In the genomic region with DNA sequence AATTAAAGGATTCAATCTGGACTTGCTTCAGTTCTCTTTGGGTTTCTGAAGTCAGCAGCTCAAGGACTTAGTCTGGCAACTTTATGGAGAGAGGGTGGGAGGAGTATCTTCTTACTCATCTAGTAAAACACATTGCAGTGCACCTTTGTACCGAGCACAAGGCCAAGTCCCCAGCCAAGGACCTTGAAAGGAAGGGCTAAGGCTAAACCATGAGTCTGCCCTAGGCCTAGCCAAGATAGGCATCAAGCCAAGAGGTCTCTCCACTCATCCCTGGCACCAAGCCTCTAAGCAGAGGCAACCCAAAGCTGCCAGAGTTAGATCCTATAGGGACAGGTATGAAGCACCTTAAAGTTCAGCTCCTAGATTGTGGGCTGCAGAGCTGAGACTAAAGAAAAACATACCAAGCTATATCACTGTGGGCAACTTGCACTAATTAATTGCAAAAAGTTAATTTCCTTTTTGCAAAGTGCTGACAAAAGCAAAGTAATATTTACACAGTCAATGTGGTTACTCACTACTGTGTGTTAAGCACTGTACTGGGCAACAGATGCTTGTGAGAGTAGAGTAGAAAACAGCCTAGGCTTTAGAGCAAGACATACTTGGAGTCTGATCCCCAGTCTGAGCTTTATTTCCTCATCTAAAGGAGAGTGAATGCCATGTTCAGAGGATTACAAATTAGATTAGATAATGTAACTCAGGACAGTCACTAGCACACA, we compare ENCODE assay signal across 11 cellular contexts. TPM values are rescaled to one million over a fixed set of nuclear protein-coding genes. Genes with fewer than 3 reads are reported as not detected.
DNase-seq lines count a peak whose midpoint lies in the region; ATAC-seq and TF ChIP-seq lines count a peak whose summit lies in the region.
"Had no signal": no experiment of that assay in that cellular context is flagged by ENCODE, and none has a peak within 500 bp of the region (broad histone marks: within the 10 kb centered on the region; RNA-seq: fewer than 3 reads in every experiment).

No MANE protein-coding gene starts in this region.

- peak overlapping the region; percentile 15 for H3K27ac Mint-ChIP-seq in stimulated activated naive CD8-positive, alpha-beta T cell treated with anti-CD3 and anti-CD28 coated beads, Interleukin-15, Interleukin-2, amounts not matched to agents 100 ng/mL and 50 ng/mL, for 24 hours
- peak overlapping the region; percentile 54 for H3K27ac Mint-ChIP-seq in T-helper 17 cell
- H3K27ac Mint-ChIP-seq in natural killer cell: no peak overlapping the region

- peaks cover 4% of the 10 kb centered on the region for H3K4me1 Mint-ChIP-seq in stimulated activated naive CD8-positive, alpha-beta T cell treated with anti-CD3 and anti-CD28 coated beads, Interleukin-15, Interleukin-2, amounts not matched to agents 100 ng/mL and 50 ng/mL, for 24 hours (ENCODE audit: low read depth)
- H3K4me1 Mint-ChIP-seq in T-helper 17 cell (peaks cover 13% of the 10 kb centered on the region), natural killer cell (peaks cover 0 to 4% of the 10 kb centered on the region in 2 donors)

- peaks cover 41% of the 10 kb centered on the region for H3K36me3 Mint-ChIP-seq in stimulated activated naive CD8-positive, alpha-beta T cell treated with anti-CD3 and anti-CD28 coated beads, Interleukin-15, Interleukin-2, amounts not matched to agents 100 ng/mL and 50 ng/mL, for 24 hours (ENCODE audit: low read depth)
- H3K36me3 Mint-ChIP-seq in T-helper 17 cell (ENCODE audit: low read depth): peaks cover 2% of the 10 kb centered on the region
- no peaks in the 10 kb centered on the region for H3K36me3 Mint-ChIP-seq in natural killer cell

- no peak overlapping the region for H3K4me3 Mint-ChIP-seq in stimulated activated naive CD8-positive, alpha-beta T cell treated with anti-CD3 and anti-CD28 coated beads, Interleukin-15, Interleukin-2, amounts not matched to agents 100 ng/mL and 50 ng/mL, for 24 hours
- H3K4me3 Mint-ChIP-seq in T-helper 17 cell: no peak overlapping the region
- H3K4me3 Mint-ChIP-seq in natural killer cell: no peak overlapping the region

- intact Hi-C loops in natural killer cell (cut with micrococcal nuclease): no loop called here

- no peaks in the 10 kb centered on the region for H3K9me3 Mint-ChIP-seq in stimulated activated naive CD8-positive, alpha-beta T cell treated with anti-CD3 and anti-CD28 coated beads, Interleukin-15, Interleukin-2, amounts not matched to agents 100 ng/mL and 50 ng/mL, for 24 hours
- H3K9me3 Mint-ChIP-seq in natural killer cell: no peaks in the 10 kb centered on the region

- DNase-seq in stimulated activated naive CD8-positive, alpha-beta T cell treated with anti-CD3 and anti-CD28 coated beads, Interleukin-15, Interleukin-2, amounts not matched to agents 100 U/mL and 50 U/mL, for 24 hours: no peak
- no peak for DNase-seq in T-helper 17 cell
- DNase-seq in left lobe of liver (ENCODE audit: low spot score): peak; percentile 55
- no peak for DNase-seq in kidney glomerular epithelial cell (lab: John Stamatoyannopoulos, UW)
- DNase-seq in epidermal melanocyte (ENCODE audit: insufficient read length, low spot score): no peak
- DNase-seq in substantia nigra (lab: John Stamatoyannopoulos, UW): no peak
- DNase-seq in natural killer cell: no peak
- DNase-seq: COR-L47, NCI-H2171 had no signal

- no peaks in the 10 kb centered on the region for H3K9me3 ChIP-seq in T-helper 17 cell (ENCODE audit: control insufficient read depth, low read length, poor library complexity, severe bottlenecking)

- no peak overlapping the region for H3K27ac ChIP-seq in substantia nigra (ENCODE audit: low read depth, low read length, poor library complexity, severe bottlenecking)

- ATAC-seq in stimulated activated naive CD8-positive, alpha-beta T cell treated with anti-CD3 and anti-CD28 coated beads, Interleukin-15, Interleukin-2, amounts not matched to agents 100 U/mL and 50 U/mL, for 24 hours: no peak
- ATAC-seq in T-helper 17 cell (no peak), left lobe of liver (peak; percentile 77), natural killer cell (no peak)
- ATAC-seq: sciatic nerve had no signal

- TF ChIP-seq CTCF in natural killer cell (IDR thresholded peaks at IDR 0.05): no peak

- no peaks in the 10 kb centered on the region for H3K27me3 Mint-ChIP-seq in stimulated activated naive CD8-positive, alpha-beta T cell treated with anti-CD3 and anti-CD28 coated beads, Interleukin-15, Interleukin-2, amounts not matched to agents 100 ng/mL and 50 ng/mL, for 24 hours
- no peaks in the 10 kb centered on the region for H3K27me3 Mint-ChIP-seq in T-helper 17 cell
- H3K27me3 Mint-ChIP-seq in natural killer cell (ENCODE audit: low read depth in 2 of 2): no peaks in the 10 kb centered on the region

RNA-seq across cellular contexts. Expression of a gene that starts 7.3 kb away (rescaled TPM):
- total RNA-seq in T-helper 17 cell (10 to 100 TPM; 26.8 to 28.7 TPM), left lobe of liver (47.9 TPM), natural killer cell (10 to 100 TPM; 23.0 to 32.9 (median 26.0) TPM)

RNA-seq across cellular contexts. Expression of a gene that starts 7.4 kb away (rescaled TPM):
- total RNA-seq in T-helper 17 cell: 10 to 100 TPM; 11.4 to 14.8 TPM
- total RNA-seq in left lobe of liver: 9.9 TPM
- 10 to 100 TPM; 12.0 to 14.9 (median 13.7) TPM for total RNA-seq in natural killer cell

Comparison
In these comparisons a context has a peak if more than half of its experiments do, and no peak if none do; other contexts are left out.
1. H3K27ac Mint-ChIP-seq: peak in stimulated activated naive CD8-positive, alpha-beta T cell treated with anti-CD3 and anti-CD28 coated beads, Interleukin-15, Interleukin-2, amounts not matched to agents 100 ng/mL and 50 ng/mL, for 24 hours (single experiment) and T-helper 17 cell (single experiment); none in natural killer cell (0 of 2).